In genomic region chr7:142584765-142585164, GRCh38 we compare ENCODE assay signal across 17 cellular contexts.
A peak's percentile ranks its signal among the peaks of the same experiment; 100 is the strongest.
DNase-seq lines count a peak whose midpoint lies in the region; ATAC-seq and TF ChIP-seq lines count a peak whose summit lies in the region.
"Had no signal": no experiment of that assay in that cellular context is flagged by ENCODE, and none has a peak within 500 bp of the region (broad histone marks: within the 10 kb centered on the region; RNA-seq: fewer than 3 reads in every experiment).

No MANE protein-coding gene starts in this region.

- H3K27ac ChIP-seq in WERI-Rb-1: no peak overlapping the region
- H3K27ac ChIP-seq: RWPE1, SJCRH30 had no signal

- peaks cover 32% of the 10 kb centered on the region for H3K4me1 Mint-ChIP-seq in activated naive CD8-positive, alpha-beta T cell treated with anti-CD3 and anti-CD28 coated beads, Interleukin-2, amount 50 U/mL, for 24 hours

- no peak for ATAC-seq in activated naive CD8-positive, alpha-beta T cell treated with anti-CD3 and anti-CD28 coated beads, Interleukin-2, amount 50 U/mL, for 24 hours
- ATAC-seq in GM18868 (IDR thresholded peaks at IDR 0.05; ENCODE audit: unreplicated experiment): no peak
- ATAC-seq: HepG2 had no signal

- no peaks in the 10 kb centered on the region for H3K9me3 Mint-ChIP-seq in activated naive CD8-positive, alpha-beta T cell treated with anti-CD3 and anti-CD28 coated beads, Interleukin-2, amount 50 U/mL, for 24 hours

- no peaks in the 10 kb centered on the region for H3K36me3 Mint-ChIP-seq in activated naive CD8-positive, alpha-beta T cell treated with anti-CD3 and anti-CD28 coated beads, Interleukin-2, amount 50 U/mL, for 24 hours (ENCODE audit: low read depth)

- no peaks in the 10 kb centered on the region for H3K27me3 Mint-ChIP-seq in activated naive CD8-positive, alpha-beta T cell treated with anti-CD3 and anti-CD28 coated beads, Interleukin-2, amount 50 U/mL, for 24 hours

- TF ChIP-seq CTCF in AG10803 (conservative IDR thresholded peaks at IDR 0.05; ENCODE audit: low read length) (no peak), choroid plexus epithelial cell (conservative IDR thresholded peaks at IDR 0.05; ENCODE audit: low read depth, low read length) (no peak), WERI-Rb-1 (IDR thresholded peaks at IDR 0.05; ENCODE audit: low read depth, low read length) (no peak)

- H3K36me3 ChIP-seq in WERI-Rb-1: no peaks in the 10 kb centered on the region
- H3K36me3 ChIP-seq: SJCRH30 had no signal

- no peaks in the 10 kb centered on the region for H3K27me3 ChIP-seq in WERI-Rb-1 (ENCODE audit: insufficient read depth, low read depth, severe bottlenecking)

- DNase-seq in AG10803 (ENCODE audit: low read depth) (peak; percentile 42), LHCN-M2 (ENCODE audit: low read depth) (peak; percentile 64), choroid plexus epithelial cell (ENCODE audit: low read depth) (peak; percentile 70), iris pigment epithelial cell (ENCODE audit: low read depth) (peak; percentile 74), WERI-Rb-1 (no peak), hippocampal formation (lab: John Stamatoyannopoulos, UW) (no peak)
- no peak for DNase-seq in activated naive CD8-positive, alpha-beta T cell treated with anti-CD3 and anti-CD28 coated beads, Interleukin-2, amount 50 U/mL, for 24 hours
- DNase-seq: Caco-2, Karpas-422, NCI-H1417, NCI-H1930, NCI-H524, OCI-M1, SJCRH30 had no signal

- H3K9me3 ChIP-seq in WERI-Rb-1 (ENCODE audit: severe bottlenecking): peaks cover 12% of the 10 kb centered on the region
- H3K9me3 ChIP-seq: Caco-2, SJCRH30 had no signal

- no peak overlapping the region for H3K27ac Mint-ChIP-seq in activated naive CD8-positive, alpha-beta T cell treated with anti-CD3 and anti-CD28 coated beads, Interleukin-2, amount 50 U/mL, for 24 hours

- no peak overlapping the region for H3K4me3 Mint-ChIP-seq in activated naive CD8-positive, alpha-beta T cell treated with anti-CD3 and anti-CD28 coated beads, Interleukin-2, amount 50 U/mL, for 24 hours

- H3K4me3 ChIP-seq in AG10803 (ENCODE audit: low read length): no peak overlapping the region
- no peak overlapping the region for H3K4me3 ChIP-seq in choroid plexus epithelial cell (ENCODE audit: low read depth, low read length)
- H3K4me3 ChIP-seq in WERI-Rb-1 (ENCODE audit: low read depth, low read length): no peak overlapping the region
- H3K4me3 ChIP-seq: SJCRH30 had no signal

Comparison
In these comparisons a context has a peak if more than half of its experiments do, and no peak if none do; other contexts are left out.
1. DNase-seq: peak in AG10803 (single experiment), LHCN-M2 (single experiment), choroid plexus epithelial cell (single experiment) and iris pigment epithelial cell (single experiment); none in WERI-Rb-1 (single experiment), hippocampal formation (0 of 2) and activated naive CD8-positive, alpha-beta T cell treated with anti-CD3 and anti-CD28 coated beads, Interleukin-2, amount 50 U/mL, for 24 hours (single experiment).